Comparison of ENCODE assay signal across 8 cellular contexts in genomic region chr11:71787014-71787823, GRCh38. TPM values are rescaled to one million over a fixed set of nuclear protein-coding genes. Genes with fewer than 3 reads are reported as not detected.
A peak's percentile ranks its signal among the peaks of the same experiment; 100 is the strongest.
DNase-seq lines count a peak whose midpoint lies in the region; ATAC-seq and TF ChIP-seq lines count a peak whose summit lies in the region.

No MANE protein-coding gene starts in this region.

- peaks cover 7% of the 10 kb centered on the region for H3K79me2 ChIP-seq in MM.1S (ENCODE audit: low read length)

- in situ Hi-C loops in G401 (cut with HindIII; ENCODE audit: low sequenced_read_pairs) (no loop called here), HAP-1 (cut with MboI; ENCODE audit: low sequenced_read_pairs) (no loop called here)

- H3K4me1 ChIP-seq in HAP-1 (peaks cover 19% of the 10 kb centered on the region), MM.1S (ENCODE audit: low read length) (peaks cover 15% of the 10 kb centered on the region), gastroesophageal sphincter (peaks cover 0 to 15% (median 0%) of the 10 kb centered on the region in 3 donors), neutrophil (ENCODE audit: control insufficient read depth in 1 of 2, insufficient read depth in 1 of 2, low read depth in 1 of 2, low read length in 1 of 2) (peaks cover 3 to 11% of the 10 kb centered on the region in 2 experiments)

- H3K4me2 ChIP-seq in MM.1S (ENCODE audit: low read depth, low read length), result peak overlapping the region; percentile 69; the same call in 1 of the 2 replicates

- H3K9me2 ChIP-seq in MM.1S (replicated peaks; ENCODE audit: insufficient read depth, low read length), result no peaks in the 10 kb centered on the region

- DNase-seq in G401 (ENCODE audit: low spot score), result peak; percentile 100
- peak; percentile 94 to 100 for DNase-seq in HAP-1 (ENCODE audit: low spot score in 2 of 2)
- DNase-seq in MM.1S, result peak; percentile 98
- peak; percentile 94 for DNase-seq in SIG-M5 treated with dmso at 0.1 percent for 504 hours (lab: John Stamatoyannopoulos, UW; ENCODE audit: unreplicated experiment)
- DNase-seq in activated naive CD4-positive, alpha-beta T cell (lab: John Stamatoyannopoulos, UW), result peak; percentile 91 to 98 (median 94)
- peak; percentile 70 to 100 (median 96) for DNase-seq in substantia nigra (lab: John Stamatoyannopoulos, UW)

- WGBS in gastroesophageal sphincter (ENCODE audit: low coverage in 1 of 2), 2 donors, result 0% methylated on average over 2 of the region's 67 CpGs; no CpG with 5 or more reads in 1 of the 2 donors

- peak overlapping the region; percentile 82 for H3K4me3 ChIP-seq in HAP-1
- H3K4me3 ChIP-seq in MM.1S (ENCODE audit: low read length), result peak overlapping the region; percentile 80
- peak overlapping the region; percentile 68 to 74 for H3K4me3 ChIP-seq in gastroesophageal sphincter
- peak overlapping the region; percentile 63 to 71 for H3K4me3 ChIP-seq in neutrophil (ENCODE audit: low read depth in 1 of 2, low read length in 1 of 2)

- ATAC-seq in gastroesophageal sphincter, result peak; percentile 99

- H3K9ac ChIP-seq in MM.1S (ENCODE audit: low read length), result peak overlapping the region; percentile 89

- no peaks in the 10 kb centered on the region for H4K20me1 ChIP-seq in MM.1S (ENCODE audit: insufficient read depth, low read length)

- no peaks in the 10 kb centered on the region for H3K27me3 ChIP-seq in HAP-1 (ENCODE audit: low read depth)
- H3K27me3 ChIP-seq in MM.1S (replicated peaks; ENCODE audit: insufficient read depth, low read length), result no peaks in the 10 kb centered on the region
- no peaks in the 10 kb centered on the region for H3K27me3 ChIP-seq in gastroesophageal sphincter
- H3K27me3 ChIP-seq in neutrophil, result peaks cover 6% of the 10 kb centered on the region

- no peak for TF ChIP-seq CTCF in MM.1S (IDR thresholded peaks at IDR 0.05; ENCODE audit: low read length)
- TF ChIP-seq CTCF in gastroesophageal sphincter (IDR thresholded peaks at IDR 0.05), result no peak
- TF ChIP-seq CTCF in neutrophil (IDR thresholded peaks at IDR 0.05), result no peak

- H3F3A ChIP-seq in MM.1S (ENCODE audit: insufficient read depth, low read length), result peaks cover 14% of the 10 kb centered on the region

- H2AFZ ChIP-seq in MM.1S (ENCODE audit: low read length), result peak overlapping the region; percentile 69

- no peak for TF ChIP-seq POLR2A in gastroesophageal sphincter (IDR thresholded peaks at IDR 0.05)

- no peak for TF ChIP-seq EP300 in gastroesophageal sphincter (IDR thresholded peaks at IDR 0.05)

- H3K27ac ChIP-seq in MM.1S (ENCODE audit: low read length) (peak overlapping the region; percentile 84), gastroesophageal sphincter (peak overlapping the region; percentile 17 to 96 (median 90)), neutrophil (peak overlapping the region; percentile 80), substantia nigra (ENCODE audit: low read depth, low read length, poor library complexity, severe bottlenecking) (peak overlapping the region; percentile 78)

- H3K9me3 ChIP-seq in HAP-1 (no peaks in the 10 kb centered on the region), MM.1S (replicated peaks; ENCODE audit: insufficient read depth, low read length) (no peaks in the 10 kb centered on the region), gastroesophageal sphincter (no peaks in the 10 kb centered on the region), neutrophil (no peaks in the 10 kb centered on the region)

- H3K36me3 ChIP-seq in HAP-1 (replicated peaks) (0 out of 2 replicates have a peak, but pooled peaks cover 4% of the 10 kb centered on the region), MM.1S (replicated peaks; ENCODE audit: insufficient read depth, low read length) (no peaks in the 10 kb centered on the region), gastroesophageal sphincter (peaks cover 0 to 3% of the 10 kb centered on the region in 2 donors), neutrophil (no peaks in the 10 kb centered on the region)

RNA-seq across cellular contexts. Expression of gene DEFB108B, which starts 45.8 kb away (rescaled TPM):
- not detected in 2 replicates for total RNA-seq in G401 (2014; rRNA removed; shearing (Covaris generic))
- total RNA-seq in gastroesophageal sphincter, result not detected

Comparison
In these comparisons a context has a peak if more than half of its experiments do, and no peak if none do; other contexts are left out.
1. Peak in every context shown above with its lines: DNase-seq, ATAC-seq, H3K4me3 ChIP-seq and H3K27ac ChIP-seq.